17 cellular contexts compared by ENCODE assay signal in genomic region chr20:39310363-39311037, GRCh38.
DNase-seq lines count a peak whose midpoint lies in the region; ATAC-seq and TF ChIP-seq lines count a peak whose summit lies in the region.
"Had no signal": no experiment of that assay in that cellular context is flagged by ENCODE, and none has a peak within 500 bp of the region (broad histone marks: within the 10 kb centered on the region; RNA-seq: fewer than 3 reads in every experiment).

No MANE protein-coding gene starts in this region.

- H3K9me2 ChIP-seq in GM23338 (ENCODE audit: insufficient read depth) (peaks cover 10% of the 10 kb centered on the region; the same call in 1 of the 2 replicates), Karpas-422 (replicated peaks; ENCODE audit: insufficient read depth, low read length) (no peaks in the 10 kb centered on the region)

- H3F3A ChIP-seq in GM23338 (replicated peaks; ENCODE audit: low read depth), result no peaks in the 10 kb centered on the region

- ATAC-seq in GM23338, result peak; percentile 81
- ATAC-seq in WTC11, result peak; percentile 72
- no peak for ATAC-seq in HG03460 (IDR thresholded peaks at IDR 0.05; ENCODE audit: unreplicated experiment)
- ATAC-seq: CD8-positive, alpha-beta T cell; HCT116 had no signal

- POLR2A ChIA-PET in WTC11 (lab: Charles Lee), result no interaction called here
- POLR2A ChIA-PET in HEK293T (lab: Yijun Ruan, JAX), result no interaction called here

- H3K4me3 ChIP-seq in GM23338 (no peak overlapping the region), Karpas-422 (ENCODE audit: low read length) (no peak overlapping the region)

- CTCF ChIA-PET in WTC11 (lab: Charles Lee), result interaction anchor here (0.7 to 1.8 kb wide), 4 partner anchors 21 to 198 kb away, joined by 3 to 5 read pairs (median 4); no protein-coding TSS in a partner anchor
- CTCF ChIA-PET in HEK293T (lab: Yijun Ruan, JAX), result no interaction called here

- no peaks in the 10 kb centered on the region for H4K20me1 ChIP-seq in GM23338 (replicated peaks; ENCODE audit: insufficient read depth)
- H4K20me1 ChIP-seq in Karpas-422 (ENCODE audit: insufficient read depth, low read depth, low read length), result no peaks in the 10 kb centered on the region

- no peaks in the 10 kb centered on the region for H3K9me3 ChIP-seq in Karpas-422 (ENCODE audit: low read length)
- H3K9me3 ChIP-seq: BE2C had no signal

- H3K36me3 ChIP-seq in GM23338 (ENCODE audit: insufficient read depth), result peaks cover 3% of the 10 kb centered on the region; the same call in 1 of the 2 replicates
- H3K36me3 ChIP-seq in Karpas-422 (ENCODE audit: insufficient read depth, low read length), result no peaks in the 10 kb centered on the region
- H3K36me3 ChIP-seq: BE2C had no signal

- no peaks in the 10 kb centered on the region for H3K79me2 ChIP-seq in GM23338 (replicated peaks; ENCODE audit: insufficient read depth)
- H3K79me2 ChIP-seq in Karpas-422 (ENCODE audit: low read length), result no peaks in the 10 kb centered on the region

- H3K4me1 Mint-ChIP-seq in GM23338, result peaks cover 20% of the 10 kb centered on the region
- peaks cover 22% of the 10 kb centered on the region for H3K4me1 Mint-ChIP-seq in WTC11

- H3K4me1 ChIP-seq in GM23338 (ENCODE audit: insufficient read depth), result peaks cover 8% of the 10 kb centered on the region
- H3K4me1 ChIP-seq in Karpas-422 (ENCODE audit: low read length), result peaks cover 18% of the 10 kb centered on the region
- H3K4me1 ChIP-seq: BE2C had no signal

- no peak for DNase-seq in GM23338 (ENCODE audit: low spot score)
- DNase-seq in Karpas-422, result no peak
- DNase-seq in WTC11 (ENCODE audit: low spot score), result peak; percentile 15
- peak in 6 of 10 donors; percentile 8 to 82 (median 42) for DNase-seq in posterior cingulate gyrus
- no peak for DNase-seq in NCI-H69 (lab: John Stamatoyannopoulos, UW)
- DNase-seq in HEK293T (ENCODE audit: extremely low spot score), result no peak
- no peak for DNase-seq in germinal center (ENCODE audit: low spot score)
- DNase-seq: BE2C; CD8-positive, alpha-beta T cell; EL; KG1; NCI-H1105 treated with DMSO at 0.1 percent for 48 hours; NCI-H187; SIG-M5 had no signal

- intact Hi-C loops in posterior cingulate gyrus (cut with DNase I), result no loop called here

- H3K9me3 Mint-ChIP-seq in GM23338 (peaks cover 16% of the 10 kb centered on the region), WTC11 (peaks cover 14% of the 10 kb centered on the region)

- no peak overlapping the region for H3K27ac ChIP-seq in GM23338 (ENCODE audit: low read depth)
- H3K27ac ChIP-seq in Karpas-422 (ENCODE audit: low read length), result no peak overlapping the region
- H3K27ac ChIP-seq: HL-60 had no signal

- H2AFZ ChIP-seq in GM23338 (no peak overlapping the region), Karpas-422 (ENCODE audit: low read length) (peak overlapping the region; percentile 58; the same call in 1 of the 2 replicates)

- H3K36me3 Mint-ChIP-seq in GM23338 (ENCODE audit: low read depth), result peaks cover 10% of the 10 kb centered on the region
- peaks cover 11% of the 10 kb centered on the region for H3K36me3 Mint-ChIP-seq in WTC11
- H3K36me3 Mint-ChIP-seq: CD8-positive, alpha-beta T cell had no signal

- H3K4me3 Mint-ChIP-seq in GM23338, result no peak overlapping the region
- H3K4me3 Mint-ChIP-seq in WTC11, result no peak overlapping the region
- H3K4me3 Mint-ChIP-seq: CD8-positive, alpha-beta T cell had no signal

- H3K27me3 ChIP-seq in GM23338 (ENCODE audit: insufficient read depth) (no peaks in the 10 kb centered on the region), Karpas-422 (ENCODE audit: low read length) (no peaks in the 10 kb centered on the region)

- no peak overlapping the region for H3K27ac Mint-ChIP-seq in GM23338
- H3K27ac Mint-ChIP-seq in WTC11, result no peak overlapping the region
- H3K27ac Mint-ChIP-seq: CD8-positive, alpha-beta T cell had no signal

- H3K27me3 Mint-ChIP-seq in GM23338 (ENCODE audit: insufficient read depth, low read depth, poor library complexity), result no peaks in the 10 kb centered on the region
- H3K27me3 Mint-ChIP-seq in WTC11 (ENCODE audit: low read depth), result no peaks in the 10 kb centered on the region; the same call in 1 of the 2 replicates

- TF ChIP-seq CTCF in GM23338 (conservative IDR thresholded peaks at IDR 0.05; ENCODE audit: low read depth in 2 of 2) (no peak), WTC11 (IDR thresholded peaks at IDR 0.05) (no peak)

- no peak overlapping the region for H3K9ac ChIP-seq in Karpas-422 (ENCODE audit: low read length)

- H3K4me2 ChIP-seq in GM23338 (peak overlapping the region; percentile 51; the same call in 1 of the 2 replicates), Karpas-422 (ENCODE audit: low read depth, low read length, poor library complexity, severe bottlenecking) (peak overlapping the region; percentile 3)

TF ChIP-seq in GM23338, 12 proteins besides CTCF, POLR2A, EP300 and RAD21 (continues in another document):
- TF ChIP-seq EZH2 (IDR thresholded peaks at IDR 0.05; ENCODE audit: low read depth, unreplicated experiment), result no peak
- TF ChIP-seq STAT1 (IDR thresholded peaks at IDR 0.05; ENCODE audit: unreplicated experiment), result no peak

TF ChIP-seq in WTC11, 78 proteins besides CTCF, POLR2A, EP300 and RAD21:
- TF ChIP-seq, protein P1, sequence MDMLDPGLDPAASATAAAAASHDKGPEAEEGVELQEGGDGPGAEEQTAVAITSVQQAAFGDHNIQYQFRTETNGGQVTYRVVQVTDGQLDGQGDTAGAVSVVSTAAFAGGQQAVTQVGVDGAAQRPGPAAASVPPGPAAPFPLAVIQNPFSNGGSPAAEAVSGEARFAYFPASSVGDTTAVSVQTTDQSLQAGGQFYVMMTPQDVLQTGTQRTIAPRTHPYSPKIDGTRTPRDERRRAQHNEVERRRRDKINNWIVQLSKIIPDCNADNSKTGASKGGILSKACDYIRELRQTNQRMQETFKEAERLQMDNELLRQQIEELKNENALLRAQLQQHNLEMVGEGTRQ (CRISPR knock-in tag; IDR thresholded peaks at IDR 0.05), result peak; percentile 37; the same call in 1 of the 2 replicates
- no peak for TF ChIP-seq ZBTB21 (CRISPR knock-in tag; IDR thresholded peaks at IDR 0.05; ENCODE audit: borderline replicate concordance)
- no peak for TF ChIP-seq ZNF121 (CRISPR knock-in tag; IDR thresholded peaks at IDR 0.05)
TF ChIP-seq in WTC11: peak in this region for 1.

TF ChIP-seq in HEK293T, 16 proteins besides CTCF, POLR2A, EP300 and RAD21:
- TF ChIP-seq ARNT (IDR thresholded peaks at IDR 0.05) (no peak), FOXM1 (IDR thresholded peaks at IDR 0.05; ENCODE audit: borderline replicate concordance) (no peak), FOXA1 (IDR thresholded peaks at IDR 0.05) (no peak), PKNOX1 (IDR thresholded peaks at IDR 0.05) (no peak), SP1 (IDR thresholded peaks at IDR 0.05) (no peak), NFRKB (IDR thresholded peaks at IDR 0.05) (no peak), FOXK2 (IDR thresholded peaks at IDR 0.05) (no peak), HDGF (IDR thresholded peaks at IDR 0.05; ENCODE audit: borderline replicate concordance) (no peak), TARDBP (IDR thresholded peaks at IDR 0.05) (no peak), LEF1 (IDR thresholded peaks at IDR 0.05; ENCODE audit: borderline replicate concordance) (no peak), L3MBTL2 (conservative IDR thresholded peaks at IDR 0.05) (no peak), SUZ12 (IDR thresholded peaks at IDR 0.05) (no peak), ZNF384 (IDR thresholded peaks at IDR 0.05) (no peak), BHLHE40 (IDR thresholded peaks at IDR 0.05; ENCODE audit: borderline replicate concordance) (no peak), ELF4 (IDR thresholded peaks at IDR 0.05) (no peak), CTBP1 (IDR thresholded peaks at IDR 0.05; ENCODE audit: borderline replicate concordance) (no peak)
TF ChIP-seq in HEK293T: peak in this region for 0.

Comparison
In these comparisons a context has a peak if more than half of its experiments do, and no peak if none do; other contexts are left out.
1. DNase-seq: peak in WTC11 (single experiment) and posterior cingulate gyrus (6 of 10); none in GM23338 (single experiment), Karpas-422 (single experiment), NCI-H69 (single experiment), HEK293T (single experiment) and germinal center (single experiment).